In the genomic region with DNA sequence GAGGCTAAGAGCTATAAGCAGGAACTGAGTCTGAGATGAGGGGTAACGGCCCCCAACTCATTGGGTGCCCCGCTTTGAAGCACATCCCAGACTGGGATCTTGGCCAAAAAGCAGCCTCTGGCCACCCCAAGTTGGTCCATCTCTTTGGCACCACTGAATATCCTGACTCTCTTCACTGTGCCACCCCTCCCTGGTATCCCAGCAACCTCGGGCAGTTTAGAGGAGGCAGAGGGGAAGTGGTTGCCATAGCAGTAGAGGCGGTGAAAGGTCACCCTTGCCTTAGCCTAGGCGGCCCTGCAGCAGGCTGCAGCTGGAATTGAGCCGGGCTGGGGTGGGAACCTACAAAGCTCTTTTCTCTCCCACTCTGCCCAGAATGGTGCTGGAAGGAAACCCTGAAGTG, we compare ENCODE assay signal across 9 cellular contexts. TPM values are rescaled to one million over a fixed set of nuclear protein-coding genes. Genes with fewer than 3 reads are reported as not detected.
DNase-seq lines count a peak whose midpoint lies in the region; ATAC-seq and TF ChIP-seq lines count a peak whose summit lies in the region.
"Had no signal": no experiment of that assay in that cellular context is flagged by ENCODE, and none has a peak within 500 bp of the region (broad histone marks: within the 10 kb centered on the region; RNA-seq: fewer than 3 reads in every experiment).

No MANE protein-coding gene starts in this region.

- H3K36me3 Mint-ChIP-seq in HFFc6 (ENCODE audit: low read depth) (peaks cover 2% of the 10 kb centered on the region; the same call in 1 of the 2 replicates), T-helper 17 cell (ENCODE audit: low read depth) (peaks cover 2% of the 10 kb centered on the region)

- no peak for TF ChIP-seq CTCF in HFFc6 (IDR thresholded peaks at IDR 0.05)
- no peak for TF ChIP-seq CTCF in fibroblast of lung (conservative IDR thresholded peaks at IDR 0.05 in 1 of 2, IDR thresholded peaks at IDR 0.05 in 1 of 2; ENCODE audit: low read depth in 1 of 2, low read length in 2 of 2)

- H3K4me3 Mint-ChIP-seq in HFFc6 (peak overlapping the region; percentile 84), T-helper 17 cell (peak overlapping the region; percentile 95)

- H3K27me3 ChIP-seq in BLaER1 (no peaks in the 10 kb centered on the region), fibroblast of lung (ENCODE audit: control insufficient read depth, insufficient read depth, low read length) (no peaks in the 10 kb centered on the region), rectal smooth muscle tissue (ENCODE audit: control insufficient read depth, insufficient read depth, low read length) (no peaks in the 10 kb centered on the region)

- no peak overlapping the region for H3K27ac ChIP-seq in BLaER1
- H3K27ac ChIP-seq in fibroblast of lung (ENCODE audit: insufficient read depth, low read length) = peak overlapping the region; percentile 39
- H3K27ac ChIP-seq in rectal smooth muscle tissue (ENCODE audit: low read depth, low read length) = no peak overlapping the region

- peaks cover 11% of the 10 kb centered on the region for H3K9me3 ChIP-seq in BLaER1
- H3K9me3 ChIP-seq in T-helper 17 cell (ENCODE audit: control insufficient read depth, low read length, poor library complexity, severe bottlenecking) = no peaks in the 10 kb centered on the region
- H3K9me3 ChIP-seq in fibroblast of lung (ENCODE audit: control insufficient read depth, insufficient read depth, low read depth, low read length) = no peaks in the 10 kb centered on the region

- DNase-seq in HFFc6 (no peak), T-helper 17 cell (no peak), fibroblast of lung (ENCODE audit: low read depth in 2 of 2) (peak in 1 of 2 donors; percentile 25), DMS114 treated with DMSO at 0.1 percent for 48 hours (lab: John Stamatoyannopoulos, UW; ENCODE audit: unreplicated experiment) (no peak)

- H3K36me3 ChIP-seq in BLaER1 (peaks cover 32% of the 10 kb centered on the region), fibroblast of lung (ENCODE audit: control insufficient read depth, insufficient read depth, low read length) (peaks cover 7% of the 10 kb centered on the region), rectal smooth muscle tissue (ENCODE audit: control insufficient read depth, insufficient read depth, low read length) (peaks cover 6% of the 10 kb centered on the region)

- H3K4me2 ChIP-seq in BLaER1 = peak overlapping the region; percentile 99
- H3K4me2 ChIP-seq in fibroblast of lung (ENCODE audit: extremely low read depth, insufficient read depth, low read length) = peak overlapping the region; percentile 89

- H3K4me3 ChIP-seq in BLaER1 = peak overlapping the region; percentile 80
- H3K4me3 ChIP-seq in fibroblast of lung (replicated peaks in 1 of 4; ENCODE audit: control extremely low read depth in 1 of 4, insufficient read depth in 1 of 4, low read depth in 3 of 4, low read length in 4 of 4) = peak overlapping the region; percentile 65 to 90 (median 70)
- H3K4me3 ChIP-seq in rectal smooth muscle tissue (ENCODE audit: low read length) = peak overlapping the region; percentile 86

- H3K4me1 ChIP-seq in BLaER1 = peaks cover 41% of the 10 kb centered on the region
- peaks cover 7% of the 10 kb centered on the region for H3K4me1 ChIP-seq in fibroblast of lung (ENCODE audit: control insufficient read depth, extremely low read depth, insufficient read depth, low read length)
- peaks cover 6% of the 10 kb centered on the region for H3K4me1 ChIP-seq in rectal smooth muscle tissue (ENCODE audit: control insufficient read depth, insufficient read depth, low read length)

- peaks cover 8% of the 10 kb centered on the region for H3K9me3 Mint-ChIP-seq in HFFc6

- H3K27me3 Mint-ChIP-seq in HFFc6 (ENCODE audit: insufficient read depth) = peaks cover 7% of the 10 kb centered on the region
- H3K27me3 Mint-ChIP-seq in T-helper 17 cell = no peaks in the 10 kb centered on the region

- peak overlapping the region; percentile 41; the same call in 1 of the 2 replicates for H3K27ac Mint-ChIP-seq in HFFc6
- peak overlapping the region; percentile 73 for H3K27ac Mint-ChIP-seq in T-helper 17 cell

- H3K79me2 ChIP-seq in fibroblast of lung (ENCODE audit: control insufficient read depth, insufficient read depth, low read length) = no peaks in the 10 kb centered on the region

- peaks cover 12% of the 10 kb centered on the region; the same call in 1 of the 2 replicates for H3K4me1 Mint-ChIP-seq in HFFc6 (ENCODE audit: low read depth)
- H3K4me1 Mint-ChIP-seq in T-helper 17 cell = peaks cover 13% of the 10 kb centered on the region

- H4K20me1 ChIP-seq in BLaER1 (peaks cover 24% of the 10 kb centered on the region), fibroblast of lung (ENCODE audit: control insufficient read depth, extremely low read depth, insufficient read depth, low read length) (no peaks in the 10 kb centered on the region)

- no peak overlapping the region for H2AFZ ChIP-seq in fibroblast of lung (ENCODE audit: low read length)

- ATAC-seq in T-helper 17 cell (no peak), HG03439 (IDR thresholded peaks at IDR 0.05; ENCODE audit: unreplicated experiment) (no peak), HG03045 (IDR thresholded peaks at IDR 0.05; ENCODE audit: unreplicated experiment) (no peak)

- peak overlapping the region; percentile 79 for H3K9ac ChIP-seq in BLaER1
- peak overlapping the region; percentile 69 for H3K9ac ChIP-seq in fibroblast of lung (ENCODE audit: insufficient read depth, low read length)
- H3K9ac ChIP-seq in rectal smooth muscle tissue (ENCODE audit: low read length) = peak overlapping the region; percentile 24

RNA-seq across cellular contexts. Expression of a gene that starts 1.1 kb away (rescaled TPM):
- total RNA-seq in HFFc6 (2021; fragmentation: NEBNext Ultra II Directional; extraction: Animal tissue kit (Norgen Biotek cat#: 25700)) = 1 to 10 TPM; 6.7 to 8.0 (median 7.2) TPM
- total RNA-seq in T-helper 17 cell (10 to 100 TPM; 11.3 to 13.3 TPM), fibroblast of lung (16.2 and 20.3 TPM in 2 replicates)
- polyA plus RNA-seq in fibroblast of lung = 5.0 and 5.1 TPM in 2 replicates
- polyA plus RNA-seq in fibroblast of lung (2012) = 7.8 and 8.1 TPM in 2 replicates
- polyA minus RNA-seq in fibroblast of lung (ENCODE audit: low replicate concordance) = 19.5 and 27.2 TPM in 2 replicates

RNA-seq across cellular contexts. Expression of a gene that starts 12.5 kb away (rescaled TPM):
- total RNA-seq in HFFc6 (2021; fragmentation: NEBNext Ultra II Directional; extraction: Animal tissue kit (Norgen Biotek cat#: 25700)) = 10 to 100 TPM; 54.8 to 71.6 (median 58.2) TPM
- total RNA-seq in T-helper 17 cell (10 to 100 TPM; 23.9 to 34.0 TPM), fibroblast of lung (28.2 and 39.6 TPM in 2 replicates)
- polyA plus RNA-seq in fibroblast of lung = 33.6 and 42.1 TPM in 2 replicates
- polyA plus RNA-seq in fibroblast of lung (2012) = 41.5 and 54.8 TPM in 2 replicates
- 66.6 and 187 TPM in 2 replicates for polyA minus RNA-seq in fibroblast of lung (ENCODE audit: low replicate concordance)

RNA-seq across cellular contexts. Expression of a gene that starts 29.1 kb away (rescaled TPM):
- total RNA-seq in HFFc6 (2021; fragmentation: NEBNext Ultra II Directional; extraction: Animal tissue kit (Norgen Biotek cat#: 25700)) = 10 to 100 TPM; 55.6 to 74.1 (median 67.6) TPM
- total RNA-seq in T-helper 17 cell (10 to 100 TPM; 30.1 to 31.1 TPM), fibroblast of lung (32.7 and 39.3 TPM in 2 replicates)
- polyA plus RNA-seq in fibroblast of lung = 35.7 and 55.9 TPM in 2 replicates
- 49.3 and 82.5 TPM in 2 replicates for polyA plus RNA-seq in fibroblast of lung (2012)
- 44.4 and 96.5 TPM in 2 replicates for polyA minus RNA-seq in fibroblast of lung (ENCODE audit: low replicate concordance)

RNA-seq across cellular contexts. Expression of a gene that starts 42.7 kb away (rescaled TPM):
- 10 to 100 TPM; 14.9 to 21.4 (median 17.3) TPM for total RNA-seq in HFFc6 (2021; fragmentation: NEBNext Ultra II Directional; extraction: Animal tissue kit (Norgen Biotek cat#: 25700))
- total RNA-seq in T-helper 17 cell (10 to 100 TPM; 15.2 to 16.4 TPM), fibroblast of lung (20.3 and 20.5 TPM in 2 replicates)
- 11.6 and 16.5 TPM in 2 replicates for polyA plus RNA-seq in fibroblast of lung
- 9.9 and 11.7 TPM in 2 replicates for polyA plus RNA-seq in fibroblast of lung (2012)
- polyA minus RNA-seq in fibroblast of lung (ENCODE audit: low replicate concordance) = 45.3 and 60.9 TPM in 2 replicates

RNA-seq across cellular contexts. Expression of a gene that starts 46.9 kb away (rescaled TPM):
- total RNA-seq in HFFc6 (2021; fragmentation: NEBNext Ultra II Directional; extraction: Animal tissue kit (Norgen Biotek cat#: 25700)) = under 1 TPM in 3 of 6 experiments, not detected in 3; 0.14 to 0.36 (median 0.35) TPM
- not detected for total RNA-seq in T-helper 17 cell
- not detected in 2 replicates for total RNA-seq in fibroblast of lung
- polyA plus RNA-seq in fibroblast of lung = 0.08 and 0.16 TPM in 2 replicates
- polyA plus RNA-seq in fibroblast of lung (2012) = 0.14 TPM in 1 of 2 replicates, not detected in the other
- polyA minus RNA-seq in fibroblast of lung (ENCODE audit: low replicate concordance) = not detected in 2 replicates
- total RNA-seq: lung microvascular endothelial cell had no signal

Comparison
In these comparisons a context has a peak if more than half of its experiments do, and no peak if none do; other contexts are left out.
1. H3K9ac ChIP-seq: peak in every context shown above with its lines; median percentile 79 in BLaER1; 69 in fibroblast of lung; 24 in rectal smooth muscle tissue.